ENCODE assay signal across 1 cellular context in genomic region chr1:56411484-56412180, GRCh38.
TF ChIP-seq lines count a peak whose summit lies in the region.

No MANE protein-coding gene starts in this region.

TF ChIP-seq in GM23338, 12 proteins besides CTCF, POLR2A, EP300 and RAD21 (continued from another document):
- TF ChIP-seq, protein P1, sequence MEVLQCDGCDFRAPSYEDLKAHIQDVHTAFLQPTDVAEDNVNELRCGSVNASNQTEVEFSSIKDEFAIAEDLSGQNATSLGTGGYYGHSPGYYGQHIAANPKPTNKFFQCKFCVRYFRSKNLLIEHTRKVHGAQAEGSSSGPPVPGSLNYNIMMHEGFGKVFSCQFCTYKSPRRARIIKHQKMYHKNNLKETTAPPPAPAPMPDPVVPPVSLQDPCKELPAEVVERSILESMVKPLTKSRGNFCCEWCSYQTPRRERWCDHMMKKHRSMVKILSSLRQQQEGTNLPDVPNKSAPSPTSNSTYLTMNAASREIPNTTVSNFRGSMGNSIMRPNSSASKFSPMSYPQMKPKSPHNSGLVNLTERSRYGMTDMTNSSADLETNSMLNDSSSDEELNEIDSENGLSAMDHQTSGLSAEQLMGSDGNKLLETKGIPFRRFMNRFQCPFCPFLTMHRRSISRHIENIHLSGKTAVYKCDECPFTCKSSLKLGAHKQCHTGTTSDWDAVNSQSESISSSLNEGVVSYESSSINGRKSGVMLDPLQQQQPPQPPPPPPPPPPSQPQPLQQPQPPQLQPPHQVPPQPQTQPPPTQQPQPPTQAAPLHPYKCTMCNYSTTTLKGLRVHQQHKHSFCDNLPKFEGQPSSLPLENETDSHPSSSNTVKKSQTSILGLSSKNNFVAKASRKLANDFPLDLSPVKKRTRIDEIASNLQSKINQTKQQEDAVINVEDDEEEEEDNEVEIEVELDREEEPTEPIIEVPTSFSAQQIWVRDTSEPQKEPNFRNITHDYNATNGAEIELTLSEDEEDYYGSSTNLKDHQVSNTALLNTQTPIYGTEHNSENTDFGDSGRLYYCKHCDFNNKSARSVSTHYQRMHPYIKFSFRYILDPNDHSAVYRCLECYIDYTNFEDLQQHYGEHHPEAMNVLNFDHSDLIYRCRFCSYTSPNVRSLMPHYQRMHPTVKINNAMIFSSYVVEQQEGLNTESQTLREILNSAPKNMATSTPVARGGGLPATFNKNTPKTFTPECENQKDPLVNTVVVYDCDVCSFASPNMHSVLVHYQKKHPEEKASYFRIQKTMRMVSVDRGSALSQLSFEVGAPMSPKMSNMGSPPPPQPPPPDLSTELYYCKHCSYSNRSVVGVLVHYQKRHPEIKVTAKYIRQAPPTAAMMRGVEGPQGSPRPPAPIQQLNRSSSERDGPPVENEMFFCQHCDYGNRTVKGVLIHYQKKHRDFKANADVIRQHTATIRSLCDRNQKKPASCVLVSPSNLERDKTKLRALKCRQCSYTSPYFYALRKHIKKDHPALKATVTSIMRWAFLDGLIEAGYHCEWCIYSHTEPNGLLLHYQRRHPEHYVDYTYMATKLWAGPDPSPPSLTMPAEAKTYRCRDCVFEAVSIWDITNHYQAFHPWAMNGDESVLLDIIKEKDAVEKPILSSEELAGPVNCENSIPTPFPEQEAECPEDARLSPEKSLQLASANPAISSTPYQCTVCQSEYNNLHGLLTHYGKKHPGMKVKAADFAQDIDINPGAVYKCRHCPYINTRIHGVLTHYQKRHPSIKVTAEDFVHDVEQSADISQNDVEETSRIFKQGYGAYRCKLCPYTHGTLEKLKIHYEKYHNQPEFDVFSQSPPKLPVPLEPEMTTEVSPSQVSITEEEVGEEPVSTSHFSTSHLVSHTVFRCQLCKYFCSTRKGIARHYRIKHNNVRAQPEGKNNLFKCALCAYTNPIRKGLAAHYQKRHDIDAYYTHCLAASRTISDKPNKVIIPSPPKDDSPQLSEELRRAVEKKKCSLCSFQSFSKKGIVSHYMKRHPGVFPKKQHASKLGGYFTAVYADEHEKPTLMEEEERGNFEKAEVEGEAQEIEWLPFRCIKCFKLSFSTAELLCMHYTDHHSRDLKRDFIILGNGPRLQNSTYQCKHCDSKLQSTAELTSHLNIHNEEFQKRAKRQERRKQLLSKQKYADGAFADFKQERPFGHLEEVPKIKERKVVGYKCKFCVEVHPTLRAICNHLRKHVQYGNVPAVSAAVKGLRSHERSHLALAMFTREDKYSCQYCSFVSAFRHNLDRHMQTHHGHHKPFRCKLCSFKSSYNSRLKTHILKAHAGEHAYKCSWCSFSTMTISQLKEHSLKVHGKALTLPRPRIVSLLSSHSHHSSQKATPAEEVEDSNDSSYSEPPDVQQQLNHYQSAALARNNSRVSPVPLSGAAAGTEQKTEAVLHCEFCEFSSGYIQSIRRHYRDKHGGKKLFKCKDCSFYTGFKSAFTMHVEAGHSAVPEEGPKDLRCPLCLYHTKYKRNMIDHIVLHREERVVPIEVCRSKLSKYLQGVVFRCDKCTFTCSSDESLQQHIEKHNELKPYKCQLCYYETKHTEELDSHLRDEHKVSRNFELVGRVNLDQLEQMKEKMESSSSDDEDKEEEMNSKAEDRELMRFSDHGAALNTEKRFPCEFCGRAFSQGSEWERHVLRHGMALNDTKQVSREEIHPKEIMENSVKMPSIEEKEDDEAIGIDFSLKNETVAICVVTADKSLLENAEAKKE (CRISPR knock-in tag; IDR thresholded peaks at IDR 0.05), result no peak
- no peak for TF ChIP-seq STAT1 (IDR thresholded peaks at IDR 0.05; ENCODE audit: unreplicated experiment)
